In genomic region chr7:39589323-39590111, GRCh38 we compare ENCODE assay signal across 8 cellular contexts. TPM values are rescaled to one million over a fixed set of nuclear protein-coding genes. Genes with fewer than 3 reads are reported as not detected.
DNase-seq lines count a peak whose midpoint lies in the region; ATAC-seq and TF ChIP-seq lines count a peak whose summit lies in the region.

No MANE protein-coding gene starts in this region.

- H3K27me3 Mint-ChIP-seq in activated naive CD4-positive, alpha-beta T cell treated with anti-CD3 and anti-CD28 coated beads for 36 hours (ENCODE audit: low read depth) = no peaks in the 10 kb centered on the region

- H3K27me3 ChIP-seq in Panc1 (ENCODE audit: control insufficient read depth, insufficient read depth, low read length) = no peaks in the 10 kb centered on the region
- no peaks in the 10 kb centered on the region for H3K27me3 ChIP-seq in dorsolateral prefrontal cortex

- CTCF ChIA-PET in Panc1 (lab: Charles Lee) = no interaction called here
- CTCF ChIA-PET in activated naive CD4-positive, alpha-beta T cell treated with anti-CD3 and anti-CD28 coated beads for 36 hours (lab: Charles Lee) = interaction anchor here (0.7 to 2.9 kb wide), 8 partner anchors 9 to 158 kb away, joined by 3 to 20 read pairs (median 4); partner anchors contain the start of gene RALA

- TF ChIP-seq CTCF in AG10803 (conservative IDR thresholded peaks at IDR 0.05; ENCODE audit: low read length) (no peak), Panc1 (IDR thresholded peaks at IDR 0.05) (no peak), dorsolateral prefrontal cortex (IDR thresholded peaks at IDR 0.05 in 54 of 56, conservative IDR thresholded peaks at IDR 0.05 in 2 of 56; ENCODE audit: low read depth in 1 of 56, partially characterized antibody in 56 of 56) (no peak)

- H3K4me3 ChIP-seq in AG10803 (ENCODE audit: low read length) (no peak overlapping the region), Panc1 (ENCODE audit: low read depth in 2 of 2, low read length in 2 of 2) (no peak overlapping the region), dorsolateral prefrontal cortex (no peak overlapping the region)

- H3K4me1 ChIP-seq in Panc1 (ENCODE audit: control insufficient read depth, insufficient read depth, low read length) = no peaks in the 10 kb centered on the region

- in situ Hi-C loops in Panc1 (cut with HindIII; ENCODE audit: low pct_unique_long_range_greater_than_20kb, low sequenced_read_pairs) = no loop called here

- no peaks in the 10 kb centered on the region for H3K36me3 ChIP-seq in Panc1 (ENCODE audit: control insufficient read depth, insufficient read depth, low read length)

- H3K27ac ChIP-seq in Panc1 (ENCODE audit: low read length) (no peak overlapping the region), dorsolateral prefrontal cortex (no peak overlapping the region)

- peak overlapping the region; percentile 52 for H3K27ac Mint-ChIP-seq in activated naive CD4-positive, alpha-beta T cell treated with anti-CD3 and anti-CD28 coated beads for 36 hours

- ATAC-seq in GM19043 (IDR thresholded peaks at IDR 0.05; ENCODE audit: low read depth, unreplicated experiment) = peak; percentile 92
- peak; percentile 93 for ATAC-seq in HG03175 (IDR thresholded peaks at IDR 0.05; ENCODE audit: unreplicated experiment)
- ATAC-seq in Panc1 = peak; percentile 73; the same call in 1 of the 2 replicates

- no peaks in the 10 kb centered on the region for H3K36me3 Mint-ChIP-seq in activated naive CD4-positive, alpha-beta T cell treated with anti-CD3 and anti-CD28 coated beads for 36 hours (ENCODE audit: low read depth)

- H3K4me1 Mint-ChIP-seq in activated naive CD4-positive, alpha-beta T cell treated with anti-CD3 and anti-CD28 coated beads for 36 hours (ENCODE audit: low read depth) = peaks cover 39% of the 10 kb centered on the region

- intact Hi-C loops in Panc1 (cut with micrococcal nuclease; ENCODE audit: unreplicated experiment) (no loop called here), dorsolateral prefrontal cortex (cut with DNase I) (loop anchor here in 1 of 2 donors (5.0 kb wide), 1 partner anchor 33 kb away; the partner anchor contains the start of gene RALA)
- intact Hi-C loops in activated naive CD4-positive, alpha-beta T cell treated with anti-CD3 and anti-CD28 coated beads for 36 hours (cut with micrococcal nuclease) = loop anchor here (1.0 to 10.0 kb wide), 6 partner anchors 35 to 1225 kb away; no protein-coding TSS in a partner anchor

- BruUV-seq in Panc1 (replicated peaks; lab: Mats Ljungman, UMichigan) = no TSS peak

- peak; percentile 88 for DNase-seq in AG10803 (ENCODE audit: low read depth)
- no peak for DNase-seq in Panc1 (ENCODE audit: low read depth, low spot score)
- peak; percentile 92 for DNase-seq in activated naive CD4-positive, alpha-beta T cell treated with anti-CD3 and anti-CD28 coated beads for 36 hours
- DNase-seq in iPS-NIHi11 (ENCODE audit: low spot score) = peak; percentile 42
- DNase-seq in stimulated activated CD8-positive, alpha-beta memory T cell treated with anti-CD3 and anti-CD28 coated beads, Interleukin-15, amount 100 ng/mL, for 4 hours (ENCODE audit: low read depth in 2 of 2) = peak; percentile 31 to 69
- no peak for DNase-seq in dorsolateral prefrontal cortex

- H3K9me3 ChIP-seq in Panc1 (ENCODE audit: control insufficient read depth, insufficient read depth, low read depth, low read length) = no peaks in the 10 kb centered on the region

- POLR2A ChIA-PET in Panc1 (lab: Charles Lee) = no interaction called here

- H3K9me3 Mint-ChIP-seq in activated naive CD4-positive, alpha-beta T cell treated with anti-CD3 and anti-CD28 coated beads for 36 hours = no peaks in the 10 kb centered on the region

- no peak overlapping the region for H3K4me3 Mint-ChIP-seq in activated naive CD4-positive, alpha-beta T cell treated with anti-CD3 and anti-CD28 coated beads for 36 hours

RNA-seq across cellular contexts. Expression of gene YAE1, which starts 23.3 kb away (rescaled TPM):
- total RNA-seq in Panc1 (2021; ENCODE audit: unreplicated experiment) (20.1 TPM), dorsolateral prefrontal cortex (10 to 100 TPM; 18.7 to 42.0 (median 30.4) TPM)
- 17.9 TPM for polyA plus RNA-seq in Panc1 (2012; ENCODE audit: insufficient read length)
- total RNA-seq in activated naive CD4-positive, alpha-beta T cell treated with anti-CD3 and anti-CD28 coated beads for 36 hours = 1 to 10 TPM; 4.6 to 5.5 TPM

RNA-seq across cellular contexts. Expression of gene RALA, which starts 33.9 kb away (rescaled TPM):
- total RNA-seq in Panc1 (2021; ENCODE audit: unreplicated experiment) (34.3 TPM), dorsolateral prefrontal cortex (10 to 100 TPM; 20.4 to 35.1 (median 28.8) TPM)
- polyA plus RNA-seq in Panc1 (2012; ENCODE audit: insufficient read length) = 31.4 TPM
- 10 to 100 TPM; 30.3 to 35.6 TPM for total RNA-seq in activated naive CD4-positive, alpha-beta T cell treated with anti-CD3 and anti-CD28 coated beads for 36 hours

Comparison
In these comparisons a context has a peak if more than half of its experiments do, and no peak if none do; other contexts are left out.
1. DNase-seq: peak in AG10803 (single experiment), activated naive CD4-positive, alpha-beta T cell treated with anti-CD3 and anti-CD28 coated beads for 36 hours (single experiment), iPS-NIHi11 (single experiment) and stimulated activated CD8-positive, alpha-beta memory T cell treated with anti-CD3 and anti-CD28 coated beads, Interleukin-15, amount 100 ng/mL, for 4 hours (2 of 2); none in Panc1 (single experiment) and dorsolateral prefrontal cortex (0 of 10).
2. Peak in every context shown above with its lines, with median percentiles within 50 percentile points of each other: ATAC-seq.